In the genomic region with DNA sequence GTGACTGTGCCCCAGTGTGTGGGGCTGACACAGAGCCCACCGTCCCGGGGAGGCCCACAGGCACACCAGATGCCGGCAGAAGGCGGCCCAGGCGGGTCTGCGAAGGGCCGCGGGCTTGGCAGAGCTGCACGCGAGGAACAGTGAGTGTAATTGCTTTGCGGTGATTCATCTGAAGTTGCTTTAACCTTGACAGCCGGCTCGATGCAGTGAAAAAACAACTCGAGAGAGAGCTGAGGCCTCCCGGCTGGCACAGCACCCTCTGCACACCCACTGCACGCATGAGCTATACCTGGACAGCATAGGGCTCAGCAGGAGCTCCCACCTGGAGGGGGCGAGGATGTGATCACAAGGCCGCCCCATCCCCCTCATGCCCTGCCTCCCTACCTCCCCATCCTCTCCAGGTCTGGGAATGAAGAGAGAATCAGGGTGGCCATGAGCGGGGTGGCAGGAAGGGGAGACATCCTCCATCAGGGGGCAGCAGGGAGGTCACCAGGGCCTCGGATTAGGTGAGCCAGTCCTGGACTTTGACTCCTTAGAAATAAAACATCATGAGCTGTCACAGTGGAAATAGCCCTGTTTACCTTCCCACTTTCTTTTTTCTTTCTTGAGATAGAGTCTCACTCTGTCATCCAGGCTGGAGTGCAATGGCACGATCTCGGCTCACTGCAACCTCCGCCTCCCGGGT, we compare ENCODE assay signal across 9 cellular contexts.
DNase-seq lines count a peak whose midpoint lies in the region; ATAC-seq and TF ChIP-seq lines count a peak whose summit lies in the region.
"Had no signal": no experiment of that assay in that cellular context is flagged by ENCODE, and none has a peak within 500 bp of the region (broad histone marks: within the 10 kb centered on the region; RNA-seq: fewer than 3 reads in every experiment).

No MANE protein-coding gene starts in this region.

- H3K27ac Mint-ChIP-seq in immature natural killer cell = no peak overlapping the region
- H3K27ac Mint-ChIP-seq: CD8-positive, alpha-beta memory T cell had no signal

- no peak for TF ChIP-seq CTCF in AG04450 (IDR thresholded peaks at IDR 0.05; ENCODE audit: low read depth, low read length)

- H3K4me1 Mint-ChIP-seq in immature natural killer cell = no peaks in the 10 kb centered on the region
- H3K4me1 Mint-ChIP-seq: CD8-positive, alpha-beta memory T cell had no signal

- ATAC-seq in HG02973 (IDR thresholded peaks at IDR 0.05; ENCODE audit: unreplicated experiment) = no peak
- no peak for ATAC-seq in HG03354 (IDR thresholded peaks at IDR 0.05; ENCODE audit: poor library complexity, severe bottlenecking, unreplicated experiment)

- DNase-seq in AG04450 (ENCODE audit: low read depth, low spot score) (peak; percentile 30), HK-2 (ENCODE audit: unreplicated experiment) (peak; percentile 38), astrocyte of the hippocampus (ENCODE audit: low read depth, low spot score) (peak; percentile 92), kidney tubule cell (ENCODE audit: low spot score) (peak; percentile 74), SJCRH30 (no peak), immature natural killer cell (no peak)
- DNase-seq: CD8-positive, alpha-beta memory T cell had no signal

- H3K27me3 ChIP-seq in AG04450 (ENCODE audit: control insufficient read depth, insufficient read depth, low read length) (peaks cover 33% of the 10 kb centered on the region), SJCRH30 (no peaks in the 10 kb centered on the region)

- no peaks in the 10 kb centered on the region for H3K4me1 ChIP-seq in SJCRH30

- peaks cover 0 to 2% (median 0%) of the 10 kb centered on the region in 6 donors for H3K9me3 Mint-ChIP-seq in immature natural killer cell

- no peaks in the 10 kb centered on the region for H3K36me3 ChIP-seq in SJCRH30

- H3K27ac ChIP-seq in AG04450 (ENCODE audit: low read depth, low read length) = no peak overlapping the region
- H3K27ac ChIP-seq in SJCRH30 = no peak overlapping the region

- H3K36me3 Mint-ChIP-seq in immature natural killer cell = no peaks in the 10 kb centered on the region

- H3K9me3 ChIP-seq in AG04450 (ENCODE audit: control insufficient read depth, insufficient read depth, low read length) (no peaks in the 10 kb centered on the region), SJCRH30 (replicated peaks) (no peaks in the 10 kb centered on the region)

- no peak overlapping the region for H3K4me3 Mint-ChIP-seq in immature natural killer cell
- H3K4me3 Mint-ChIP-seq: CD8-positive, alpha-beta memory T cell had no signal

- H3K27me3 Mint-ChIP-seq in immature natural killer cell (ENCODE audit: low read depth in 3 of 3) = peaks cover 2 to 7% (median 2%) of the 10 kb centered on the region in 3 donors

- CTCF ChIA-PET in AG04450 (lab: Charles Lee) = interaction anchor here (0.5 to 1.3 kb wide), 3 partner anchors 101 to 237 kb away, joined by 3 to 8 read pairs (median 3); no protein-coding TSS in a partner anchor

- H3K4me3 ChIP-seq in AG04450 (ENCODE audit: low read depth, low read length) (no peak overlapping the region), SJCRH30 (no peak overlapping the region)

- POLR2A ChIA-PET in AG04450 (lab: Yijun Ruan, JAX) = interaction anchor here (1.2 kb wide), 1 partner anchor 212 kb away, joined by 4 read pairs; a partner anchor contains a TSS

Comparison
In these comparisons a context has a peak if more than half of its experiments do, and no peak if none do; other contexts are left out.
1. DNase-seq: peak in AG04450 (single experiment), HK-2 (single experiment), astrocyte of the hippocampus (single experiment) and kidney tubule cell (single experiment); none in SJCRH30 (0 of 2) and immature natural killer cell (0 of 3).